ENCODE assay signal across 1 cellular context in genomic region chr3:194150935-194151302, GRCh38. TPM values are rescaled to one million over a fixed set of nuclear protein-coding genes. Genes with fewer than 3 reads are reported as not detected.
"Had no signal": no experiment of that assay in that cellular context is flagged by ENCODE, and none has a peak within 500 bp of the region (broad histone marks: within the 10 kb centered on the region; RNA-seq: fewer than 3 reads in every experiment).

No MANE protein-coding gene starts in this region.

RNA-seq across cellular contexts. Expression of gene HES1, which starts 15.0 kb away (rescaled TPM):
- total RNA-seq: activated naive CD8-positive, alpha-beta T cell treated with anti-CD3 and anti-CD28 coated beads, Interleukin-2, amount 10 ng/mL, durations not matched to agents 7 days and 5 days had no signal
